ENCODE assay signal across 12 cellular contexts in genomic region chr7:74134117-74134539, GRCh38. TPM values are rescaled to one million over a fixed set of nuclear protein-coding genes. Genes with fewer than 3 reads are reported as not detected.
DNase-seq lines count a peak whose midpoint lies in the region; ATAC-seq and TF ChIP-seq lines count a peak whose summit lies in the region.
"Had no signal": no experiment of that assay in that cellular context is flagged by ENCODE, and none has a peak within 500 bp of the region (broad histone marks: within the 10 kb centered on the region; RNA-seq: fewer than 3 reads in every experiment).

No MANE protein-coding gene starts in this region.

- H3K4me1 Mint-ChIP-seq in activated naive CD8-positive, alpha-beta T cell treated with anti-CD3 and anti-CD28 coated beads for 36 hours = peaks cover 2% of the 10 kb centered on the region

- intact Hi-C loops in left lung (cut with DNase I) = no loop called here

- H3K36me3 Mint-ChIP-seq in activated naive CD8-positive, alpha-beta T cell treated with anti-CD3 and anti-CD28 coated beads for 36 hours = no peaks in the 10 kb centered on the region

- H3K36me3 ChIP-seq in left lung (no peaks in the 10 kb centered on the region), WERI-Rb-1 (no peaks in the 10 kb centered on the region)

- H3K27me3 Mint-ChIP-seq in activated naive CD8-positive, alpha-beta T cell treated with anti-CD3 and anti-CD28 coated beads for 36 hours = no peaks in the 10 kb centered on the region

- H3K27ac Mint-ChIP-seq in activated naive CD8-positive, alpha-beta T cell treated with anti-CD3 and anti-CD28 coated beads for 36 hours = no peak overlapping the region
- H3K27ac Mint-ChIP-seq: nephron progenitor cell had no signal

- no peaks in the 10 kb centered on the region for H3K9me3 Mint-ChIP-seq in activated naive CD8-positive, alpha-beta T cell treated with anti-CD3 and anti-CD28 coated beads for 36 hours
- H3K9me3 Mint-ChIP-seq: nephron progenitor cell had no signal

- H3K27ac ChIP-seq in left lung (peak overlapping the region in 1 of 2 donors; percentile 70), WERI-Rb-1 (no peak overlapping the region)
- H3K27ac ChIP-seq: C4-2B had no signal

- H3K4me1 ChIP-seq in left lung = peaks cover 0 to 11% of the 10 kb centered on the region in 2 donors

- H3K4me3 ChIP-seq in left lung = no peak overlapping the region
- H3K4me3 ChIP-seq in WERI-Rb-1 (ENCODE audit: low read depth, low read length) = no peak overlapping the region

- no peaks in the 10 kb centered on the region for H3K9me3 ChIP-seq in left lung
- no peaks in the 10 kb centered on the region for H3K9me3 ChIP-seq in WERI-Rb-1 (ENCODE audit: severe bottlenecking)

- peak; percentile 43 for ATAC-seq in left lung
- no peak for ATAC-seq in GM19455 (IDR thresholded peaks at IDR 0.05; ENCODE audit: unreplicated experiment)

- TF ChIP-seq CTCF in left lung (IDR thresholded peaks at IDR 0.05) (no peak), WERI-Rb-1 (IDR thresholded peaks at IDR 0.05; ENCODE audit: low read depth, low read length) (no peak)

- no peaks in the 10 kb centered on the region for H3K27me3 ChIP-seq in left lung
- H3K27me3 ChIP-seq in WERI-Rb-1 (ENCODE audit: insufficient read depth, low read depth, severe bottlenecking) = no peaks in the 10 kb centered on the region

- DNase-seq in CMK (ENCODE audit: low read depth) (peak; percentile 59), M059J (ENCODE audit: low read depth) (peak; percentile 67), left lung (no peak), NCI-H2171 treated with DMSO at 0.1 percent for 48 hours (lab: John Stamatoyannopoulos, UW) (no peak), NCI-H2081 treated with DMSO at 0.1 percent for 48 hours (lab: John Stamatoyannopoulos, UW) (no peak), WERI-Rb-1 (no peak)
- peak; percentile 15 for DNase-seq in activated naive CD8-positive, alpha-beta T cell treated with anti-CD3 and anti-CD28 coated beads for 36 hours
- DNase-seq: central memory CD4-positive, alpha-beta T cell; NCI-H1930; nephron progenitor cell had no signal

- H3K4me3 Mint-ChIP-seq in activated naive CD8-positive, alpha-beta T cell treated with anti-CD3 and anti-CD28 coated beads for 36 hours = no peak overlapping the region
- H3K4me3 Mint-ChIP-seq: nephron progenitor cell had no signal

RNA-seq across cellular contexts. Expression of gene EIF4H, which starts 40.0 kb away (rescaled TPM):
- total RNA-seq in M059J (2014; rRNA removed; shearing (Covaris generic)) = 223 and 331 TPM in 2 replicates
- 100 to 1,000 TPM; 423 to 428 TPM for total RNA-seq in activated naive CD8-positive, alpha-beta T cell treated with anti-CD3 and anti-CD28 coated beads for 36 hours
- 100 to 1,000 TPM; 203 to 259 TPM for total RNA-seq in left lung

RNA-seq across cellular contexts. Expression of gene LIMK1, which starts 50.5 kb away (rescaled TPM):
- 55.1 and 105 TPM in 2 replicates for total RNA-seq in M059J (2014; rRNA removed; shearing (Covaris generic))
- total RNA-seq in activated naive CD8-positive, alpha-beta T cell treated with anti-CD3 and anti-CD28 coated beads for 36 hours = 10 to 100 TPM; 16.9 to 19.5 TPM
- total RNA-seq in left lung = 10 to 100 TPM; 40.8 to 47.2 TPM

Comparison
In these comparisons a context has a peak if more than half of its experiments do, and no peak if none do; other contexts are left out.
1. DNase-seq: peak in CMK (single experiment), M059J (single experiment) and activated naive CD8-positive, alpha-beta T cell treated with anti-CD3 and anti-CD28 coated beads for 36 hours (single experiment); none in left lung (0 of 2), NCI-H2171 treated with DMSO at 0.1 percent for 48 hours (single experiment), NCI-H2081 treated with DMSO at 0.1 percent for 48 hours (single experiment) and WERI-Rb-1 (single experiment).